Comparison of ENCODE assay signal across 1 cellular context in the genomic region with DNA sequence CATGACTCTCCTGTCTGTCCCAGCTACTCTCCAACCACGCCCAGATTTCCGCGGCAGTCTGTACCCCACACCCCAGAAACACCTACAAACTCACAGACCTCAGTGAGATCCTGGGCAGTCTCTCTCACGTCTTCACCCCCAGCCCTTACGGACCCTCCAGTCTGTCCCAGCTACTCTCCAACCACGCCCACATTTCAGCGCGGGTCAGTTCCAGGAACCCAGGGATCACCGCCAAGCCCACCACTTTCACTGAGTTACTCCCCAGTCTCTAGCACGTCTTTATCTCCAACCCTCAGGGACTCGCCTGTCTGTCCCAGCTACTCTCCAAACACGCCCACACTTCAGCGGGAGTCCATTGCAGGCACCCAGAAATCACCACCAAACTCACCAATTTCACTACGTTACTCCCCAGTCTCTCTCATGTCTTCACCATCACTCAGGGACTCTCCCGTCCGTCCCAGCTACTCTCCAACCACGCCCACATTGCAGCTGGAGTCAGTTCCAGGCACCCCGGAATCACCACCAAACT.
TF ChIP-seq lines count a peak whose summit lies in the region.

No MANE protein-coding gene starts in this region.

TF ChIP-seq in K562, 482 proteins besides CTCF, POLR2A, EP300 and RAD21 (continued from another document):
- 0 out of 2 replicates have a peak, but pooled peaks have one; percentile 22 for TF ChIP-seq RBFOX2 (IDR thresholded peaks at IDR 0.05; ENCODE audit: low read depth, low read length)
- peak; percentile 78; the same call in 1 of the 2 replicates for TF ChIP-seq TSC22D4 (tag; IDR thresholded peaks at IDR 0.05)
- TF ChIP-seq STAT5A (IDR thresholded peaks at IDR 0.05; ENCODE audit: borderline replicate concordance, low read length) = peak; percentile 45; the same call in 1 of the 2 replicates
- TF ChIP-seq, protein P1, sequence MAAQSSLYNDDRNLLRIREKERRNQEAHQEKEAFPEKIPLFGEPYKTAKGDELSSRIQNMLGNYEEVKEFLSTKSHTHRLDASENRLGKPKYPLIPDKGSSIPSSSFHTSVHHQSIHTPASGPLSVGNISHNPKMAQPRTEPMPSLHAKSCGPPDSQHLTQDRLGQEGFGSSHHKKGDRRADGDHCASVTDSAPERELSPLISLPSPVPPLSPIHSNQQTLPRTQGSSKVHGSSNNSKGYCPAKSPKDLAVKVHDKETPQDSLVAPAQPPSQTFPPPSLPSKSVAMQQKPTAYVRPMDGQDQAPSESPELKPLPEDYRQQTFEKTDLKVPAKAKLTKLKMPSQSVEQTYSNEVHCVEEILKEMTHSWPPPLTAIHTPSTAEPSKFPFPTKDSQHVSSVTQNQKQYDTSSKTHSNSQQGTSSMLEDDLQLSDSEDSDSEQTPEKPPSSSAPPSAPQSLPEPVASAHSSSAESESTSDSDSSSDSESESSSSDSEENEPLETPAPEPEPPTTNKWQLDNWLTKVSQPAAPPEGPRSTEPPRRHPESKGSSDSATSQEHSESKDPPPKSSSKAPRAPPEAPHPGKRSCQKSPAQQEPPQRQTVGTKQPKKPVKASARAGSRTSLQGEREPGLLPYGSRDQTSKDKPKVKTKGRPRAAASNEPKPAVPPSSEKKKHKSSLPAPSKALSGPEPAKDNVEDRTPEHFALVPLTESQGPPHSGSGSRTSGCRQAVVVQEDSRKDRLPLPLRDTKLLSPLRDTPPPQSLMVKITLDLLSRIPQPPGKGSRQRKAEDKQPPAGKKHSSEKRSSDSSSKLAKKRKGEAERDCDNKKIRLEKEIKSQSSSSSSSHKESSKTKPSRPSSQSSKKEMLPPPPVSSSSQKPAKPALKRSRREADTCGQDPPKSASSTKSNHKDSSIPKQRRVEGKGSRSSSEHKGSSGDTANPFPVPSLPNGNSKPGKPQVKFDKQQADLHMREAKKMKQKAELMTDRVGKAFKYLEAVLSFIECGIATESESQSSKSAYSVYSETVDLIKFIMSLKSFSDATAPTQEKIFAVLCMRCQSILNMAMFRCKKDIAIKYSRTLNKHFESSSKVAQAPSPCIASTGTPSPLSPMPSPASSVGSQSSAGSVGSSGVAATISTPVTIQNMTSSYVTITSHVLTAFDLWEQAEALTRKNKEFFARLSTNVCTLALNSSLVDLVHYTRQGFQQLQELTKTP (IDR thresholded peaks at IDR 0.05; ENCODE audit: low read depth in 1 of 2, partially characterized antibody in 2 of 2) = peak in 1 of 2 experiments; percentile 29
- TF ChIP-seq, protein P2, sequence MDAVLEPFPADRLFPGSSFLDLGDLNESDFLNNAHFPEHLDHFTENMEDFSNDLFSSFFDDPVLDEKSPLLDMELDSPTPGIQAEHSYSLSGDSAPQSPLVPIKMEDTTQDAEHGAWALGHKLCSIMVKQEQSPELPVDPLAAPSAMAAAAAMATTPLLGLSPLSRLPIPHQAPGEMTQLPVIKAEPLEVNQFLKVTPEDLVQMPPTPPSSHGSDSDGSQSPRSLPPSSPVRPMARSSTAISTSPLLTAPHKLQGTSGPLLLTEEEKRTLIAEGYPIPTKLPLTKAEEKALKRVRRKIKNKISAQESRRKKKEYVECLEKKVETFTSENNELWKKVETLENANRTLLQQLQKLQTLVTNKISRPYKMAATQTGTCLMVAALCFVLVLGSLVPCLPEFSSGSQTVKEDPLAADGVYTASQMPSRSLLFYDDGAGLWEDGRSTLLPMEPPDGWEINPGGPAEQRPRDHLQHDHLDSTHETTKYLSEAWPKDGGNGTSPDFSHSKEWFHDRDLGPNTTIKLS (IDR thresholded peaks at IDR 0.05; ENCODE audit: borderline replicate concordance, low read depth) = peak; percentile 56; the same call in 1 of the 2 replicates
- peak; percentile 66 for TF ChIP-seq CBFA2T2 (conservative IDR thresholded peaks at IDR 0.05)
TF ChIP-seq in K562: peak in this region for 74; not testable (repeated sequence) for 408.
